In the genomic region with DNA sequence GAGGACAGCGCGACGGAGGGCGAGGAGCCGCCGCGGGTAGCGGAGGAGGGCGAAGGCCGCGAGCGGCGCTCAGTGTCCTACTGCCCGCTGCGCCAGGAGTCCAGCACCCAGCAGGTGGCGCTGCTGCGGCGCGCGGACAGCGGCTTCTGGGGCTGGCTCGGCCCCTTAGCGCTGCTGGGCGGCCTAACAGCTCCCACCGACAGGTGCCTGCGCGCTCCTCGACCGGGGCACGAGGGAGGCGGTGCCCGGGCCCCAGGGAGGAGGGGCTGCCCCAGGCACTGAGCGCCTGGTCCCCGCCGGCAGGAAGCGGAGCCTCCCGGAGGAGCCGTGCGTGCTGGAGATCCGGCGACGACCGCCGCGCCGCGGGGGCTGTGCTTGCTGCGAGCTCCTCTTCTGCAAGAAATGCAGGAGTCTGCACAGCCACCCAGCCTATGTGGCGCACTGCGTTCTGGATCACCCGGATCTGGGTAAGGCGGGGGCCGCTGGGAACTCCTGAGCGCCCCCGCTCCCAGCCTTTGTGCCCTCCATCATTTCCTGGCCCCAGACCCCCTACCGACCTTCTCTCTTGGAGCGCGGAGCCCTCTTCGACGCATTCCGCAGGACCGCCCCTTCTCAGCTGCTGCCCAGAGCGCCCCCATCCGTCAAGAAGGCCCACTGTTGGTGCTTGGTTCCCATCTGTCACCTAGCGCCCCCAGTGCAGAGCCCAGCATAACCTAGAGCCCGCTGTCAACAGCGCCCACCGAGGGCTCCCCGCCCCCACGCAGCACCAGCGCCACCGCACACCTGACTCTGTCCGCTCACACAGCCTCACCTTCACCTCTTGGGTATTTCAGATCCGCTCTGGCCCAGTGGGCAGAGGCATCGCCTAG, we compare ENCODE assay signal across 8 cellular contexts. TPM values are rescaled to one million over a fixed set of nuclear protein-coding genes. Genes with fewer than 3 reads are reported as not detected.
DNase-seq lines count a peak whose midpoint lies in the region; ATAC-seq and TF ChIP-seq lines count a peak whose summit lies in the region.

No MANE protein-coding gene starts in this region.

- 6% methylated on average over 68 of the region's 75 CpGs for WGBS in smooth muscle cell (ENCODE audit: low lambda C conversion rate)

- H3K36me3 ChIP-seq in WERI-Rb-1 = no peaks in the 10 kb centered on the region
- H3K36me3 ChIP-seq in breast epithelium = no peaks in the 10 kb centered on the region
- no peaks in the 10 kb centered on the region for H3K36me3 ChIP-seq in smooth muscle cell (ENCODE audit: low read depth)

- ATAC-seq in GM18520 (IDR thresholded peaks at IDR 0.05; ENCODE audit: unreplicated experiment) = peak; percentile 75
- ATAC-seq in HG03097 (IDR thresholded peaks at IDR 0.05; ENCODE audit: low FRiP score, unreplicated experiment) = peak; percentile 84

- peak overlapping the region; percentile 92 for H3K4me2 ChIP-seq in smooth muscle cell

- H3K4me3 ChIP-seq in WERI-Rb-1 (ENCODE audit: low read depth, low read length) (peak overlapping the region; percentile 77), breast epithelium (peak overlapping the region; percentile 37 to 64 (median 56)), smooth muscle cell (peak overlapping the region; percentile 57)

- H3K27me3 ChIP-seq in WERI-Rb-1 (ENCODE audit: insufficient read depth, low read depth, severe bottlenecking) = no peaks in the 10 kb centered on the region
- H3K27me3 ChIP-seq in breast epithelium = no peaks in the 10 kb centered on the region
- no peaks in the 10 kb centered on the region for H3K27me3 ChIP-seq in smooth muscle cell (ENCODE audit: low read depth)

- H3K4me1 ChIP-seq in breast epithelium (no peaks in the 10 kb centered on the region), smooth muscle cell (ENCODE audit: low read depth) (peaks cover 5% of the 10 kb centered on the region)

- no peak overlapping the region for H3K9ac ChIP-seq in smooth muscle cell (ENCODE audit: low read depth)

- no peaks in the 10 kb centered on the region for H4K20me1 ChIP-seq in smooth muscle cell (ENCODE audit: low read depth)

- DNase-seq in A172 (ENCODE audit: low spot score) (peak; percentile 78), NCI-H2171 (lab: John Stamatoyannopoulos, UW) (peak; percentile 85), WERI-Rb-1 (peak; percentile 92), breast epithelium (ENCODE audit: low spot score in 2 of 2) (peak; percentile 69 to 76), iPS-NIHi7 (ENCODE audit: extremely low spot score) (peak; percentile 98), smooth muscle cell (lab: John Stamatoyannopoulos, UW; ENCODE audit: unreplicated experiment) (peak; percentile 49)

- H3K27ac ChIP-seq in WERI-Rb-1 = peak overlapping the region; percentile 63
- H3K27ac ChIP-seq in breast epithelium = no peak overlapping the region
- H3K27ac ChIP-seq in smooth muscle cell (ENCODE audit: low read depth) = no peak overlapping the region

- peak overlapping the region; percentile 79 for H2AFZ ChIP-seq in smooth muscle cell (ENCODE audit: low read depth)

- TF ChIP-seq CTCF in WERI-Rb-1 (IDR thresholded peaks at IDR 0.05; ENCODE audit: low read depth, low read length) = peak; percentile 99
- peak; percentile 80 to 97 (median 90) for TF ChIP-seq CTCF in breast epithelium (IDR thresholded peaks at IDR 0.05)
- TF ChIP-seq CTCF in smooth muscle cell (IDR thresholded peaks at IDR 0.05; ENCODE audit: borderline replicate concordance, insufficient read depth, poor library complexity, severe bottlenecking) = peak; percentile 95

- H3K79me2 ChIP-seq in smooth muscle cell (ENCODE audit: low read depth) = no peaks in the 10 kb centered on the region

- intact Hi-C loops in breast epithelium (cut with DNase I; ENCODE audit: low total_unique reads) = no loop called here

- no peak for TF ChIP-seq POLR2A in breast epithelium (IDR thresholded peaks at IDR 0.05)

- peaks cover 8% of the 10 kb centered on the region for H3F3A ChIP-seq in smooth muscle cell (ENCODE audit: low read depth)

- H3K9me3 ChIP-seq in WERI-Rb-1 (ENCODE audit: severe bottlenecking) (no peaks in the 10 kb centered on the region), breast epithelium (no peaks in the 10 kb centered on the region), smooth muscle cell (replicated peaks; ENCODE audit: low read depth) (no peaks in the 10 kb centered on the region)

RNA-seq across cellular contexts. Expression of gene C17orf50, which starts 3.7 kb away (rescaled TPM):
- not detected in 2 replicates for total RNA-seq in A172 (2014; rRNA removed; shearing (Covaris generic))
- total RNA-seq in breast epithelium (not detected), smooth muscle cell (not detected in 2 replicates)
- 0.33 TPM in 1 of 2 replicates, not detected in the other for polyA plus RNA-seq in smooth muscle cell

RNA-seq across cellular contexts. Expression of gene GAS2L2, which starts 11.3 kb away (rescaled TPM):
- not detected in 2 replicates for total RNA-seq in A172 (2014; rRNA removed; shearing (Covaris generic))
- total RNA-seq in breast epithelium = under 1 TPM; 0.29 to 0.33 (median 0.32) TPM
- not detected in 2 replicates for total RNA-seq in smooth muscle cell
- polyA plus RNA-seq in smooth muscle cell = not detected in 2 replicates

RNA-seq across cellular contexts. Expression of gene MMP28, which starts 31.1 kb away (rescaled TPM):
- total RNA-seq in A172 (2014; rRNA removed; shearing (Covaris generic)) = 0.57 and 1.6 TPM in 2 replicates
- 10 to 100 TPM in 2 of 3 donors, 1 to 10 TPM in 1; 5.6 to 25.6 (median 12.3) TPM for total RNA-seq in breast epithelium
- total RNA-seq in smooth muscle cell = 38.0 and 50.0 TPM in 2 replicates
- 25.7 and 51.4 TPM in 2 replicates for polyA plus RNA-seq in smooth muscle cell

RNA-seq across cellular contexts. Expression of gene RASL10B, which starts 32.9 kb away (rescaled TPM):
- total RNA-seq in A172 (2014; rRNA removed; shearing (Covaris generic)) = 0.69 and 0.98 TPM in 2 replicates
- total RNA-seq in breast epithelium = 10 to 100 TPM in 2 of 3 donors, 1 to 10 TPM in 1; 5.9 to 27.8 (median 11.1) TPM
- total RNA-seq in smooth muscle cell = 6.8 and 8.2 TPM in 2 replicates
- polyA plus RNA-seq in smooth muscle cell = 11.0 and 18.6 TPM in 2 replicates

RNA-seq across cellular contexts. Expression of gene TAF15, which starts 44.9 kb away (rescaled TPM):
- total RNA-seq in A172 (2014; rRNA removed; shearing (Covaris generic)) = 20.3 and 31.1 TPM in 2 replicates
- 10 to 100 TPM; 65.5 to 76.8 (median 72.8) TPM for total RNA-seq in breast epithelium
- total RNA-seq in smooth muscle cell = 25.5 and 33.3 TPM in 2 replicates
- 4.2 and 8.1 TPM in 2 replicates for polyA plus RNA-seq in smooth muscle cell
